In the genomic region with DNA sequence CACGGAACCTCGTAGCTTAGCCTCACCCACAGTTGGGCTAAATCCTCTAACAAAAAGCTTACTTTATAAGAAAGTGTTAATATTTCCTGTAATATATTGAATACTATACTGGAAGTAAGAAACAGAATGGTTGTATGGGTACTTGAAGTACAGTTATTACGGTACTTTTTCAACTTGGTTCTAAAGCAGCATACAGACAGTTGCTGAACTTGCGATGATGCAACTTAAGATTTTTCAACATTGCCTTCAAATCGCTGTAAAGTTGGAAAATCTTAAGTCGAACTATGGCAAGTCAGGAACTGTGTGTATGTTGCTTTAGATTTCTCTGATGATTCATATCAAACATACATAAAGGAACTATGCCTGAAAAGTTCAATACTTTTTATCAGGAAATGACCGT, we compare ENCODE assay signal across 26 cellular contexts.
"Had no signal": no experiment of that assay in that cellular context is flagged by ENCODE, and none has a peak within 500 bp of the region (broad histone marks: within the 10 kb centered on the region; RNA-seq: fewer than 3 reads in every experiment).

No MANE protein-coding gene starts in this region.

- H3K79me2 ChIP-seq: hepatocyte had no signal

- DNase-seq: colonic mucosa; effector CD8-positive, alpha-beta T cell; endodermal cell; foreskin keratinocyte; heart left ventricle; left cardiac atrium; left lung; mesenchymal stem cell; mucosa of descending colon; naive B cell; pancreas; sigmoid colon; spleen; stimulated activated CD4-positive, alpha-beta T cell treated with anti-CD3 and anti-CD28 coated beads, Interleukin-4, amount 100 ng/mL, for 4 hours; stimulated activated naive CD8-positive, alpha-beta T cell treated with anti-CD3 and anti-CD28 coated beads, Interleukin-15, Interleukin-2, amounts not matched to agents 100 U/mL and 50 U/mL, for 24 hours; substantia nigra; testis; tibial artery had no signal

- FAIRE-seq: pancreas had no signal

- H2AFZ ChIP-seq: hepatocyte had no signal

- H3K27me3 ChIP-seq: colonic mucosa, hepatocyte, pancreas, sigmoid colon, testis had no signal

- H3K4me2 ChIP-seq: hepatocyte had no signal

- H3K36me3 ChIP-seq: colonic mucosa, gastroesophageal sphincter, heart left ventricle, left lung, neutrophil, pancreas, sigmoid colon, spleen, tibial artery had no signal

- H3K4me1 ChIP-seq: colonic mucosa, foreskin keratinocyte, gastroesophageal sphincter, heart left ventricle, left lung, pancreas, sigmoid colon, spleen, testis, tibial artery had no signal

- H3K9me3 ChIP-seq: colonic mucosa, gastroesophageal sphincter, heart left ventricle, left lung, mucosa of descending colon, neutrophil, pancreas, sigmoid colon, spleen, testis, tibial artery had no signal

- H3K4me3 ChIP-seq: colonic mucosa, gastroesophageal sphincter, heart left ventricle, hepatocyte, left lung, mucosa of descending colon, pancreas, sigmoid colon, skin epidermis, spleen, testis, tibial artery had no signal

- ATAC-seq: esophagus mucosa; foreskin keratinocyte; gastroesophageal sphincter; heart left ventricle; left cardiac atrium; left lung; mucosa of descending colon; natural killer cell treated with Interleukin-12 subunit alpha and Interleukin-12 subunit beta and Interleukin-15 and Interleukin-18, amount 100 ng/mL, for 72 hours; pancreas; stimulated activated memory B cell treated with anti-CD40 and anti-IgM and Interleukin-4, amounts not matched to agents 10 μg/mL and 1 μg/mL and 100 μg/mL, for 72 hours; stimulated activated naive CD8-positive, alpha-beta T cell treated with anti-CD3 and anti-CD28 coated beads, Interleukin-15, Interleukin-2, amounts not matched to agents 100 U/mL and 50 U/mL, for 24 hours had no signal

- H3K27ac ChIP-seq: colonic mucosa, epithelial cell of prostate, foreskin keratinocyte, gastroesophageal sphincter, heart left ventricle, hepatocyte, left lung, neutrophil, pancreas, sigmoid colon, skin epidermis, spleen, testis, tibial artery had no signal
